In the genomic region with DNA sequence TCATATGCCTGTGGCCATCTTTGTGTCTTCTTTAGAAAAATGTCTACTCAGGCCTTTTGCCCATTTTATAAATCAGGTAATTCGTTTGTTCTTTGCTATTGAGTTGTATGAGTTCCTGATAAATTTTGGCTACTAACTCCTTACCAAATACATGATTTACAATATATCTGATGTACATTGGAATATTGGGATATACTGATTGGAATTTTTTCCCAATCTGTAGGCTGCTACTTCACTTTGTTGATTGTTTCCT, we compare ENCODE assay signal across 21 cellular contexts. TPM values are rescaled to one million over a fixed set of nuclear protein-coding genes. Genes with fewer than 3 reads are reported as not detected.
DNase-seq lines count a peak whose midpoint lies in the region; ATAC-seq lines count a peak whose summit lies in the region.
"Had no signal": no experiment of that assay in that cellular context is flagged by ENCODE, and none has a peak within 500 bp of the region (broad histone marks: within the 10 kb centered on the region; RNA-seq: fewer than 3 reads in every experiment).

No MANE protein-coding gene starts in this region.

- H3K9me3 ChIP-seq in CD8-positive, alpha-beta memory T cell (ENCODE audit: low read length) = no peaks in the 10 kb centered on the region
- no peaks in the 10 kb centered on the region for H3K9me3 ChIP-seq in naive thymus-derived CD4-positive, alpha-beta T cell (ENCODE audit: control insufficient read depth in 2 of 3, low read length in 3 of 3)
- H3K9me3 ChIP-seq: gastrocnemius medialis had no signal

- DNase-seq in activated CD8-positive, alpha-beta memory T cell treated with anti-CD3 and anti-CD28 coated beads, Interleukin-2, amount 10 ng/mL, durations not matched to agents 7 days and 5 days = no peak
- DNase-seq in activated CD8-positive, alpha-beta memory T cell treated with anti-CD3 and anti-CD28 coated beads, Interleukin-2, amount 50 U/mL, for 48 hours = no peak
- DNase-seq in CD8-positive, alpha-beta memory T cell = no peak
- DNase-seq in activated T-helper 2 cell treated with anti-CD3 and anti-CD28 coated beads, Interferon-gamma antibody, Interleukin-2, Interleukin-4, amounts not matched to agents 10 μg/mL and 5 μg/mL and 100 μg/mL, durations not matched to agents 14 hours and 24 hours and 36 hours (ENCODE audit: low spot score) = no peak
- no peak for DNase-seq in naive thymus-derived CD4-positive, alpha-beta T cell
- DNase-seq in anterior cingulate cortex (lab: John Stamatoyannopoulos, UW) (no peak), superior temporal gyrus (ENCODE audit: extremely low spot score) (no peak)
- DNase-seq: activated CD4-positive, alpha-beta T cell treated with anti-CD3 and anti-CD28 coated beads, Interleukin-2, amount 10 ng/mL, durations not matched to agents 7 days and 5 days; activated T-cell treated with anti-CD3 and anti-CD28 coated beads, Interleukin-2, amount 50 U/mL, for 1 hour; amygdala; C1 segment of cervical spinal cord; DMS 273 treated with DMSO at 0.1 percent for 48 hours; erythroblast; gastrocnemius medialis; islet precursor cell; NCI-H1436; NCI-H524; stimulated activated CD8-positive, alpha-beta memory T cell treated with anti-CD3 and anti-CD28 coated beads, Interleukin-4, amount 100 ng/mL, for 48 hours had no signal

- H3K9me3 Mint-ChIP-seq in activated CD8-positive, alpha-beta memory T cell treated with anti-CD3 and anti-CD28 coated beads, Interleukin-2, amount 10 ng/mL, durations not matched to agents 7 days and 5 days (ENCODE audit: low read depth) = peaks cover 13% of the 10 kb centered on the region
- peaks cover 0 to 7% (median 2%) of the 10 kb centered on the region in 5 donors for H3K9me3 Mint-ChIP-seq in CD8-positive, alpha-beta memory T cell
- peaks cover 35% of the 10 kb centered on the region for H3K9me3 Mint-ChIP-seq in activated T-helper 2 cell treated with anti-CD3 and anti-CD28 coated beads, Interferon-gamma antibody, Interleukin-2, Interleukin-4, amounts not matched to agents 10 μg/mL and 5 μg/mL and 100 μg/mL, durations not matched to agents 14 hours and 24 hours and 36 hours
- peaks cover 2 to 32% (median 10%) of the 10 kb centered on the region in 11 donors for H3K9me3 Mint-ChIP-seq in naive thymus-derived CD4-positive, alpha-beta T cell
- H3K9me3 Mint-ChIP-seq: HFFc6 had no signal

- peaks cover 59% of the 10 kb centered on the region for H3K4me1 ChIP-seq in CD8-positive, alpha-beta memory T cell (ENCODE audit: insufficient read depth, low read length)
- peaks cover 0 to 63% of the 10 kb centered on the region in 2 donors for H3K4me1 ChIP-seq in naive thymus-derived CD4-positive, alpha-beta T cell (ENCODE audit: control insufficient read depth in 2 of 2, insufficient read depth in 2 of 2, low read length in 2 of 2)

- peak overlapping the region; percentile 67 for H3K27ac Mint-ChIP-seq in activated CD8-positive, alpha-beta memory T cell treated with anti-CD3 and anti-CD28 coated beads, Interleukin-2, amount 10 ng/mL, durations not matched to agents 7 days and 5 days
- peak overlapping the region in 5 of 8 donors; percentile 57 to 86 (median 73) for H3K27ac Mint-ChIP-seq in CD8-positive, alpha-beta memory T cell
- peak overlapping the region; percentile 90 for H3K27ac Mint-ChIP-seq in activated T-helper 2 cell treated with anti-CD3 and anti-CD28 coated beads, Interferon-gamma antibody, Interleukin-2, Interleukin-4, amounts not matched to agents 10 μg/mL and 5 μg/mL and 100 μg/mL, durations not matched to agents 14 hours and 24 hours and 36 hours
- peak overlapping the region in 6 of 9 donors; percentile 9 to 98 (median 83) for H3K27ac Mint-ChIP-seq in naive thymus-derived CD4-positive, alpha-beta T cell
- H3K27ac Mint-ChIP-seq: HFFc6 had no signal

- H3K27ac ChIP-seq in CD8-positive, alpha-beta memory T cell (ENCODE audit: low read depth, low read length) = no peak overlapping the region
- peak overlapping the region; percentile 59 for H3K27ac ChIP-seq in naive thymus-derived CD4-positive, alpha-beta T cell (ENCODE audit: low read depth, low read length)
- H3K27ac ChIP-seq: gastrocnemius medialis had no signal

- H3K4me3 ChIP-seq in CD8-positive, alpha-beta memory T cell (ENCODE audit: low read length) = no peak overlapping the region
- H3K4me3 ChIP-seq in naive thymus-derived CD4-positive, alpha-beta T cell (ENCODE audit: low read length) = no peak overlapping the region
- H3K4me3 ChIP-seq: gastrocnemius medialis had no signal

- peaks cover 60% of the 10 kb centered on the region for H3K36me3 Mint-ChIP-seq in activated CD8-positive, alpha-beta memory T cell treated with anti-CD3 and anti-CD28 coated beads, Interleukin-2, amount 10 ng/mL, durations not matched to agents 7 days and 5 days
- peaks cover 2 to 23% (median 12%) of the 10 kb centered on the region in 3 donors for H3K36me3 Mint-ChIP-seq in CD8-positive, alpha-beta memory T cell
- peaks cover 89% of the 10 kb centered on the region for H3K36me3 Mint-ChIP-seq in activated T-helper 2 cell treated with anti-CD3 and anti-CD28 coated beads, Interferon-gamma antibody, Interleukin-2, Interleukin-4, amounts not matched to agents 10 μg/mL and 5 μg/mL and 100 μg/mL, durations not matched to agents 14 hours and 24 hours and 36 hours (ENCODE audit: low read depth)
- peaks cover 29 to 78% (median 68%) of the 10 kb centered on the region in 5 donors for H3K36me3 Mint-ChIP-seq in naive thymus-derived CD4-positive, alpha-beta T cell

- ATAC-seq in activated CD8-positive, alpha-beta memory T cell treated with anti-CD3 and anti-CD28 coated beads, Interleukin-2, amount 10 ng/mL, durations not matched to agents 7 days and 5 days = no peak
- no peak for ATAC-seq in naive thymus-derived CD4-positive, alpha-beta T cell
- no peak for ATAC-seq in GM21447 (IDR thresholded peaks at IDR 0.05; ENCODE audit: unreplicated experiment)
- ATAC-seq: gastrocnemius medialis had no signal

- H3K27me3 Mint-ChIP-seq in activated CD8-positive, alpha-beta memory T cell treated with anti-CD3 and anti-CD28 coated beads, Interleukin-2, amount 10 ng/mL, durations not matched to agents 7 days and 5 days = no peaks in the 10 kb centered on the region
- peaks cover 0 to 2% of the 10 kb centered on the region in 2 donors for H3K27me3 Mint-ChIP-seq in CD8-positive, alpha-beta memory T cell
- H3K27me3 Mint-ChIP-seq in activated T-helper 2 cell treated with anti-CD3 and anti-CD28 coated beads, Interferon-gamma antibody, Interleukin-2, Interleukin-4, amounts not matched to agents 10 μg/mL and 5 μg/mL and 100 μg/mL, durations not matched to agents 14 hours and 24 hours and 36 hours (ENCODE audit: low read depth) = no peaks in the 10 kb centered on the region
- H3K27me3 Mint-ChIP-seq in naive thymus-derived CD4-positive, alpha-beta T cell = no peaks in the 10 kb centered on the region
- H3K27me3 Mint-ChIP-seq: activated CD4-positive, alpha-beta T cell treated with anti-CD3 and anti-CD28 coated beads, Interleukin-2, amount 10 ng/mL, durations not matched to agents 7 days and 5 days; central memory CD8-positive, alpha-beta T cell had no signal

- H3K4me1 Mint-ChIP-seq in activated CD8-positive, alpha-beta memory T cell treated with anti-CD3 and anti-CD28 coated beads, Interleukin-2, amount 10 ng/mL, durations not matched to agents 7 days and 5 days = peaks cover 32% of the 10 kb centered on the region
- H3K4me1 Mint-ChIP-seq in CD8-positive, alpha-beta memory T cell = peaks cover 26 to 49% (median 37%) of the 10 kb centered on the region in 3 donors
- peaks cover 68% of the 10 kb centered on the region for H3K4me1 Mint-ChIP-seq in activated T-helper 2 cell treated with anti-CD3 and anti-CD28 coated beads, Interferon-gamma antibody, Interleukin-2, Interleukin-4, amounts not matched to agents 10 μg/mL and 5 μg/mL and 100 μg/mL, durations not matched to agents 14 hours and 24 hours and 36 hours (ENCODE audit: low read depth)
- peaks cover 43 to 97% (median 95%) of the 10 kb centered on the region in 7 donors for H3K4me1 Mint-ChIP-seq in naive thymus-derived CD4-positive, alpha-beta T cell

- intact Hi-C loops in activated T-helper 2 cell treated with anti-CD3 and anti-CD28 coated beads, Interferon-gamma antibody, Interleukin-2, Interleukin-4, amounts not matched to agents 10 μg/mL and 5 μg/mL and 100 μg/mL, durations not matched to agents 14 hours and 24 hours and 36 hours (cut with micrococcal nuclease) = loop anchor here (1.0 to 2.0 kb wide), 6 partner anchors 8 to 177 kb away; no protein-coding TSS in a partner anchor
- intact Hi-C loops in naive thymus-derived CD4-positive, alpha-beta T cell (cut with micrococcal nuclease) = loop anchor here in 1 of 2 donors (1.0 to 2.0 kb wide), 2 partner anchors 12 to 17 kb away; no protein-coding TSS in a partner anchor

- no peaks in the 10 kb centered on the region for H3K27me3 ChIP-seq in CD8-positive, alpha-beta memory T cell (ENCODE audit: insufficient read depth, low read length, poor library complexity, severe bottlenecking)
- H3K27me3 ChIP-seq in naive thymus-derived CD4-positive, alpha-beta T cell (ENCODE audit: control insufficient read depth in 2 of 2, insufficient read depth in 2 of 2, low read length in 2 of 2) = no peaks in the 10 kb centered on the region
- H3K27me3 ChIP-seq: gastrocnemius medialis had no signal

- CTCF ChIA-PET in activated CD8-positive, alpha-beta memory T cell treated with anti-CD3 and anti-CD28 coated beads, Interleukin-2, amount 10 ng/mL, durations not matched to agents 7 days and 5 days (lab: Charles Lee) = interaction anchor here (1.0 to 1.8 kb wide), 2 partner anchors 16 to 317 kb away, joined by 3 to 4 read pairs; no protein-coding TSS in a partner anchor
- CTCF ChIA-PET in CD8-positive, alpha-beta memory T cell (lab: Charles Lee) = interaction anchor here (0.8 kb wide), 1 partner anchor 38 kb away, joined by 3 read pairs; no protein-coding TSS in a partner anchor
- CTCF ChIA-PET in naive thymus-derived CD4-positive, alpha-beta T cell (lab: Charles Lee) = interaction anchor here (0.9 to 1.3 kb wide), 2 partner anchors 10 to 41 kb away, joined by 3 to 5 read pairs; no protein-coding TSS in a partner anchor

- no peaks in the 10 kb centered on the region for H3K36me3 ChIP-seq in CD8-positive, alpha-beta memory T cell (ENCODE audit: insufficient read depth, low read length)
- peaks cover 0 to 4% (median 2%) of the 10 kb centered on the region in 3 experiments for H3K36me3 ChIP-seq in naive thymus-derived CD4-positive, alpha-beta T cell (ENCODE audit: control insufficient read depth in 2 of 3, insufficient read depth in 3 of 3, low read length in 3 of 3)
- H3K36me3 ChIP-seq: gastrocnemius medialis had no signal

- POLR2A ChIA-PET in CD8-positive, alpha-beta memory T cell (lab: Charles Lee) = no interaction called here
- POLR2A ChIA-PET in naive thymus-derived CD4-positive, alpha-beta T cell (lab: Charles Lee) = interaction anchor here (0.6 to 1.5 kb wide), 5 partner anchors 10 to 144 kb away, joined by 3 to 4 read pairs (median 3); no protein-coding TSS in a partner anchor

- no peak overlapping the region for H3K4me3 Mint-ChIP-seq in activated CD8-positive, alpha-beta memory T cell treated with anti-CD3 and anti-CD28 coated beads, Interleukin-2, amount 10 ng/mL, durations not matched to agents 7 days and 5 days
- H3K4me3 Mint-ChIP-seq in CD8-positive, alpha-beta memory T cell = no peak overlapping the region
- H3K4me3 Mint-ChIP-seq in activated T-helper 2 cell treated with anti-CD3 and anti-CD28 coated beads, Interferon-gamma antibody, Interleukin-2, Interleukin-4, amounts not matched to agents 10 μg/mL and 5 μg/mL and 100 μg/mL, durations not matched to agents 14 hours and 24 hours and 36 hours (ENCODE audit: low read depth) = no peak overlapping the region
- peak overlapping the region in 3 of 10 donors; percentile 3 to 71 (median 3) for H3K4me3 Mint-ChIP-seq in naive thymus-derived CD4-positive, alpha-beta T cell
- H3K4me3 Mint-ChIP-seq: activated CD4-positive, alpha-beta T cell treated with anti-CD3 and anti-CD28 coated beads, Interleukin-2, amount 10 ng/mL, durations not matched to agents 7 days and 5 days; central memory CD8-positive, alpha-beta T cell; HFFc6 had no signal

RNA-seq across cellular contexts. Expression of a gene that starts 39.2 kb away (rescaled TPM):
- 10 to 100 TPM; 21.5 to 22.6 TPM for total RNA-seq in activated CD8-positive, alpha-beta memory T cell treated with anti-CD3 and anti-CD28 coated beads, Interleukin-2, amount 10 ng/mL, durations not matched to agents 7 days and 5 days
- 10 to 100 TPM; 39.9 to 41.8 TPM for total RNA-seq in CD8-positive, alpha-beta memory T cell
- polyA plus RNA-seq in CD8-positive, alpha-beta memory T cell = 7.4 TPM
- total RNA-seq in activated T-helper 2 cell treated with anti-CD3 and anti-CD28 coated beads, Interferon-gamma antibody, Interleukin-2, Interleukin-4, amounts not matched to agents 10 μg/mL and 5 μg/mL and 100 μg/mL, durations not matched to agents 14 hours and 24 hours and 36 hours = 88.8 and 89.7 TPM in 2 replicates
- 100 to 1,000 TPM in 4 of 5 experiments, 10 to 100 TPM in 1; 33.0 to 193 (median 133) TPM for total RNA-seq in naive thymus-derived CD4-positive, alpha-beta T cell
- 10 to 100 TPM; 24.8 to 26.5 TPM for polyA plus RNA-seq in naive thymus-derived CD4-positive, alpha-beta T cell
- total RNA-seq: HFFc6 had no signal
